ENCODE assay signal across 16 cellular contexts in the genomic region with DNA sequence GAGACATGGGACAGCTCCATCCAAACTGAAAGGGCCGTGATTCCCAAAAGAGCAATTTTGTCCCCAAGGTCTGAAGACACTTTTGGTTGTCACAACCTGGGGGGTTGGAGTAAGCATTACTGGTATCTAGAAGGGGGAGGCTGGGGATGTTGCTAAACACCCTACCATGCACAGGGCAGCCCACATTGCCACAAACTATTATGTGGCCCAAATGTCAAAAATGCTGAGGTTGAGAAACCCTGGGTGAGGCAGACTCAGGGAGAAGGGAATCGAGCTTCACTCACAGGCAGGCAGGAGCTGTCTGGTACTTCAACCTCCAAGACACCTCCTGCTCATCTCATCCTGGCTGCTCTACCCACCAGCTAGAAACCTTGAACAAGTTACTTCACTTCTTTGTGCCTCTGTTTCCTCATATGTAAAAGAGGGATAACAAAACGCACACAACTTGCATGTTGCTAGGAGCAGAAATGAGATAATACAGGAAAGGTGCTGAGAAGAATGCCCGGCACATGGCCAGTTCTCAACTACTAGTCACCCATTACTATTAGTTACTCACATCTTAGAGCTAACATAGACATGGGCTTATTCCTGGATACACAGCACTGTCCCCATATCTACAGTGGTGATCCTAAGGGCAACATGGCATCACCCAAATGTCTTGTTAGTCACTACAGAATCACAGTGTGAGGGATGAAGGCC. TPM values are rescaled to one million over a fixed set of nuclear protein-coding genes. Genes with fewer than 3 reads are reported as not detected.
"Had no signal": no experiment of that assay in that cellular context is flagged by ENCODE, and none has a peak within 500 bp of the region (broad histone marks: within the 10 kb centered on the region; RNA-seq: fewer than 3 reads in every experiment).

No MANE protein-coding gene starts in this region.

- H3K9me3 ChIP-seq: psoas muscle, sigmoid colon, spleen, thoracic aorta had no signal

- ATAC-seq: activated CD4-positive, alpha-beta T cell treated with anti-CD3 and anti-CD28 coated beads for 36 hours; activated naive CD4-positive, alpha-beta T cell treated with anti-CD3 and anti-CD28 coated beads, Interleukin-2, amount 50 U/mL, for 72 hours; psoas muscle; T-helper 17 cell had no signal

- H3K4me1 ChIP-seq: psoas muscle, sigmoid colon had no signal

- H3K4me3 ChIP-seq: psoas muscle, sigmoid colon, spleen, thoracic aorta had no signal

- H3K27me3 ChIP-seq: sigmoid colon, spleen had no signal

- FAIRE-seq: frontal cortex had no signal

- H3K27ac ChIP-seq: psoas muscle, sigmoid colon, thoracic aorta had no signal

- DNase-seq: activated CD4-positive, alpha-beta memory T cell treated with anti-CD3 and anti-CD28 coated beads, Interleukin-2, amount 10 ng/mL, durations not matched to agents 7 days and 5 days; activated CD4-positive, alpha-beta T cell treated with anti-CD3 and anti-CD28 coated beads for 36 hours; activated effector memory CD4-positive, alpha-beta T cell treated with Interleukin-2 at 50 U/mL for 16 hours; activated T-cell treated with anti-CD3 and anti-CD28 coated beads, Interleukin-2, amount 50 U/mL, for 24 hours; head of caudate nucleus; immature natural killer cell; occipital lobe; psoas muscle; sigmoid colon; spleen; T-helper 17 cell had no signal

RNA-seq across cellular contexts. Expression of a gene that starts 8.8 kb away (rescaled TPM):
- total RNA-seq: activated CD4-positive, alpha-beta memory T cell treated with anti-CD3 and anti-CD28 coated beads, Interleukin-2, amount 10 ng/mL, durations not matched to agents 7 days and 5 days; activated CD4-positive, alpha-beta T cell treated with anti-CD3 and anti-CD28 coated beads for 36 hours; activated naive CD4-positive, alpha-beta T cell treated with anti-CD3 and anti-CD28 coated beads, Interleukin-2, amount 50 U/mL, for 72 hours; epithelial cell of proximal tubule; lower leg skin; psoas muscle; sigmoid colon; T-helper 17 cell; thoracic aorta had no signal
